ENCODE assay signal across 20 cellular contexts in genomic region chr4:48262484-48262883, GRCh38. TPM values are rescaled to one million over a fixed set of nuclear protein-coding genes. Genes with fewer than 3 reads are reported as not detected.
DNase-seq lines count a peak whose midpoint lies in the region; ATAC-seq, FAIRE-seq and TF ChIP-seq lines count a peak whose summit lies in the region.
"Had no signal": no experiment of that assay in that cellular context is flagged by ENCODE, and none has a peak within 500 bp of the region (broad histone marks: within the 10 kb centered on the region; RNA-seq: fewer than 3 reads in every experiment).

No MANE protein-coding gene starts in this region.

- BruUV-seq in IMR-90 (replicated peaks; lab: Mats Ljungman, UMichigan) (no TSS peak), GM12878 (replicated peaks; lab: Mats Ljungman, UMichigan) (no TSS peak)

- TF ChIP-seq POLR2A in IMR-90 (IDR thresholded peaks at IDR 0.05; ENCODE audit: low read depth, low read length) = no peak
- TF ChIP-seq POLR2A in GM12878 (IDR thresholded peaks at IDR 0.05; ENCODE audit: low read depth, low read length) = no peak
- no peak for TF ChIP-seq POLR2A in upper lobe of left lung (IDR thresholded peaks at IDR 0.05)

- no peaks in the 10 kb centered on the region for H3K36me3 ChIP-seq in ACC112 (ENCODE audit: insufficient read depth, low read length)
- no peaks in the 10 kb centered on the region for H3K36me3 ChIP-seq in IMR-90 (ENCODE audit: control insufficient read depth, insufficient read depth, low read length)
- H3K36me3 ChIP-seq in GM12878 (ENCODE audit: control insufficient read depth in 2 of 2, insufficient read depth in 2 of 2, low read length in 1 of 2) = peaks cover 0 to 4% of the 10 kb centered on the region in 2 experiments; a peak in 2 of 4 replicates
- no peaks in the 10 kb centered on the region for H3K36me3 ChIP-seq in neutrophil
- H3K36me3 ChIP-seq in upper lobe of left lung = no peaks in the 10 kb centered on the region

- TF ChIP-seq CTCF in IMR-90 (conservative IDR thresholded peaks at IDR 0.05; ENCODE audit: low read depth, low read length) (no peak), GM12878 (IDR thresholded peaks at IDR 0.05 in 2 of 3, conservative IDR thresholded peaks at IDR 0.05 in 1 of 3; ENCODE audit: control insufficient read depth in 2 of 3, extremely low read depth in 1 of 3, insufficient read depth in 1 of 3, low read depth in 3 of 3, low read length in 3 of 3) (no peak), neutrophil (IDR thresholded peaks at IDR 0.05) (no peak), upper lobe of left lung (IDR thresholded peaks at IDR 0.05) (no peak)

- H4K8ac ChIP-seq in IMR-90 (ENCODE audit: low read depth in 2 of 2, low read length in 2 of 2) = no peak overlapping the region

- no peak for FAIRE-seq in GM12878 (lab: Jason Lieb, UNC)
- FAIRE-seq: A549, D721Med, H1 had no signal

- no peak overlapping the region for H2BK20ac ChIP-seq in IMR-90 (ENCODE audit: low read depth, low read length)

- POLR2A ChIA-PET in IMR-90 (lab: Charles Lee; ENCODE audit: unreplicated experiment) = no interaction called here
- POLR2A ChIA-PET in GM12878 (lab: Charles Lee) = interaction anchor here (1.0 to 1.1 kb wide), 3 partner anchors 53 to 88 kb away, joined by 3 to 4 read pairs (median 3); no protein-coding TSS in a partner anchor

- DNase-seq in IMR-90 (no peak), GM12878 (ENCODE audit: low read depth, low spot score) (no peak), upper lobe of left lung (no peak), NCI-H1930 (lab: John Stamatoyannopoulos, UW) (no peak), DMS 273 treated with DMSO at 0.1 percent for 48 hours (lab: John Stamatoyannopoulos, UW) (no peak)
- DNase-seq: CD4-positive, alpha-beta T cell; CD8-positive, alpha-beta memory T cell; DMS53; DMS79 treated with DMSO at 0.1 percent for 48 hours; GF-D8; GM23248; H7 had no signal

- no peak overlapping the region for H3K4ac ChIP-seq in IMR-90 (ENCODE audit: low read depth, low read length)

- H2AK5ac ChIP-seq in IMR-90 (ENCODE audit: low read depth, low read length) = no peak overlapping the region

- H3K27ac ChIP-seq in ACC112 (ENCODE audit: low read depth, low read length) (peak overlapping the region; percentile 19; the same call in 1 of the 2 replicates), IMR-90 (ENCODE audit: insufficient read depth, low read length) (no peak overlapping the region), GM12878 (ENCODE audit: control insufficient read depth, insufficient read depth) (no peak overlapping the region), neutrophil (peak overlapping the region; percentile 55), upper lobe of left lung (no peak overlapping the region)
- H3K27ac ChIP-seq: 22Rv1, A549, GM23248 had no signal

- no peak for TF ChIP-seq RAD21 in IMR-90 (IDR thresholded peaks at IDR 0.05; ENCODE audit: low read length)
- no peak for TF ChIP-seq RAD21 in GM12878 (IDR thresholded peaks at IDR 0.05; ENCODE audit: insufficient read depth, low read depth, low read length)

- no peak overlapping the region for H3K4me3 ChIP-seq in ACC112 (ENCODE audit: low read depth, low read length)
- H3K4me3 ChIP-seq in IMR-90 (ENCODE audit: insufficient read depth, low read depth, low read length) = no peak overlapping the region
- H3K4me3 ChIP-seq in GM12878 = no peak overlapping the region
- H3K4me3 ChIP-seq in neutrophil (ENCODE audit: low read depth in 1 of 2, low read length in 1 of 2) = no peak overlapping the region
- H3K4me3 ChIP-seq in upper lobe of left lung = no peak overlapping the region
- H3K4me3 ChIP-seq: A549, GM23248 had no signal

- no peak overlapping the region for H3K56ac ChIP-seq in IMR-90 (ENCODE audit: extremely low read depth, insufficient read depth, low read length)

- in situ Hi-C loops in IMR-90 (cut with MboI; ENCODE audit: low sequenced_read_pairs) (no loop called here), GM12878 (cut with MboI) (no loop called here)

- H3K4me2 ChIP-seq in IMR-90 (ENCODE audit: low read depth, low read length) = peak overlapping the region; percentile 53; the same call in 1 of the 2 replicates
- peak overlapping the region; percentile 42 for H3K4me2 ChIP-seq in GM12878 (ENCODE audit: control insufficient read depth, insufficient read depth)
- H3K4me2 ChIP-seq: A549 had no signal

- H2BK5ac ChIP-seq in IMR-90 (ENCODE audit: low read depth, low read length, poor library complexity, severe bottlenecking) = no peak overlapping the region

- H3K14ac ChIP-seq in IMR-90 (replicated peaks; ENCODE audit: low read depth, low read length) = no peak overlapping the region

- H3K9me3 ChIP-seq in IMR-90 (ENCODE audit: control insufficient read depth, insufficient read depth, low read length) (no peaks in the 10 kb centered on the region), GM12878 (replicated peaks; ENCODE audit: control insufficient read depth, insufficient read depth, low read length) (peaks cover 3% of the 10 kb centered on the region; the same call in 2 of the 3 replicates), neutrophil (no peaks in the 10 kb centered on the region), upper lobe of left lung (no peaks in the 10 kb centered on the region)
- H3K9me3 ChIP-seq: A549 had no signal

- H2BK15ac ChIP-seq in IMR-90 (ENCODE audit: low read depth, low read length) = no peak overlapping the region

- H3K9me1 ChIP-seq in IMR-90 (ENCODE audit: insufficient read depth, low read length) = no peaks in the 10 kb centered on the region

- H3K23ac ChIP-seq in IMR-90 (ENCODE audit: low read depth, low read length) = no peak overlapping the region

- no peak overlapping the region for H2BK120ac ChIP-seq in IMR-90 (ENCODE audit: low read depth, low read length)

- WGBS in IMR-90 (ENCODE audit: extremely low coverage in 2 of 2, insufficient read length in 1 of 2), 2 experiments = no CpG with 5 or more reads among the region's 2 CpGs
- WGBS in GM12878 (ENCODE audit: insufficient coverage, insufficient replicate concordance, low lambda C conversion rate, missing lambda C conversion rate) = 100% methylated on average over 2 of the region's 2 CpGs
- WGBS in upper lobe of left lung, 2 donors = 73 to 77% methylated on average over 2 of the region's 2 CpGs

- ATAC-seq in IMR-90 (ENCODE audit: low read depth) (no peak), GM12878 (no peak), upper lobe of left lung (ENCODE audit: low FRiP score in 2 of 2) (no peak), HG03520 (IDR thresholded peaks at IDR 0.05; ENCODE audit: unreplicated experiment) (no peak)
- ATAC-seq: A549 had no signal

- intact Hi-C loops in IMR-90 (cut with micrococcal nuclease) = no loop called here
- intact Hi-C loops in GM12878 (cut with micrococcal nuclease; ENCODE audit: unreplicated experiment) = no loop called here

- H3K27me3 ChIP-seq in ACC112 (ENCODE audit: insufficient read depth, low read length) = no peaks in the 10 kb centered on the region
- no peaks in the 10 kb centered on the region for H3K27me3 ChIP-seq in IMR-90 (ENCODE audit: control insufficient read depth, insufficient read depth, low read length)
- no peaks in the 10 kb centered on the region for H3K27me3 ChIP-seq in GM12878 (replicated peaks in 1 of 2; ENCODE audit: control insufficient read depth in 2 of 2, insufficient read depth in 2 of 2, low read length in 1 of 2)
- H3K27me3 ChIP-seq in neutrophil = no peaks in the 10 kb centered on the region
- no peaks in the 10 kb centered on the region for H3K27me3 ChIP-seq in upper lobe of left lung

- H4K20me1 ChIP-seq in IMR-90 (ENCODE audit: insufficient read depth, low read length) = no peaks in the 10 kb centered on the region
- no peaks in the 10 kb centered on the region for H4K20me1 ChIP-seq in GM12878 (ENCODE audit: control insufficient read depth, insufficient read depth)

- no peaks in the 10 kb centered on the region for H3K79me1 ChIP-seq in IMR-90 (ENCODE audit: low read depth in 1 of 2, low read length in 2 of 2)

- CTCF ChIA-PET in IMR-90 (lab: Yijun Ruan, JAX) (interaction anchor here (0.6 kb wide), 1 partner anchor 13 kb away, joined by 3 read pairs; no protein-coding TSS in a partner anchor), GM12878 (lab: Yijun Ruan, JAX) (no interaction called here)

- SMC1A ChIA-PET in GM12878 (lab: Charles Lee; ENCODE audit: uncharacterized antibody, unreplicated experiment) = interaction anchor here (0.6 to 2.3 kb wide), 6 partner anchors 9 to 58 kb away, joined by 3 to 17 read pairs (median 6); no protein-coding TSS in a partner anchor

- H4K5ac ChIP-seq in IMR-90 (ENCODE audit: low read depth, low read length) = no peak overlapping the region

- dilution Hi-C loops in IMR-90 (cut with HindIII; ENCODE audit: low sequenced_read_pairs, unreplicated experiment) = no loop called here

- H3K4me1 ChIP-seq in ACC112 (ENCODE audit: control insufficient read depth, insufficient read depth, low read length, unreplicated experiment) = no peaks in the 10 kb centered on the region
- peaks cover 2% of the 10 kb centered on the region; the same call in 1 of the 2 replicates for H3K4me1 ChIP-seq in IMR-90 (ENCODE audit: control insufficient read depth, insufficient read depth, low read length)
- peaks cover 23% of the 10 kb centered on the region for H3K4me1 ChIP-seq in GM12878 (ENCODE audit: control insufficient read depth, insufficient read depth, low read length)
- peaks cover 16% of the 10 kb centered on the region in 2 experiments for H3K4me1 ChIP-seq in neutrophil (ENCODE audit: control insufficient read depth in 1 of 2, insufficient read depth in 1 of 2, low read depth in 1 of 2, low read length in 1 of 2)
- H3K4me1 ChIP-seq in upper lobe of left lung = peaks cover 0 to under 1% (median 0%) of the 10 kb centered on the region in 4 donors
- H3K4me1 ChIP-seq: A549 had no signal

- no peak overlapping the region; the same call in 1 of the 2 replicates for H3K18ac ChIP-seq in IMR-90 (ENCODE audit: low read depth, low read length)

- no peak overlapping the region for H3K9ac ChIP-seq in IMR-90 (ENCODE audit: low read depth, low read length)
- no peak overlapping the region for H3K9ac ChIP-seq in GM12878 (ENCODE audit: control insufficient read depth, insufficient read depth, low read length)
- H3K9ac ChIP-seq: GM23248 had no signal

- RAD21 ChIA-PET in GM12878 (lab: Charles Lee; ENCODE audit: unreplicated experiment) = interaction anchor here (0.8 to 2.8 kb wide), 4 partner anchors 11 to 70 kb away, joined by 3 to 12 read pairs (median 4); no protein-coding TSS in a partner anchor

- H4K91ac ChIP-seq in IMR-90 (ENCODE audit: insufficient read depth, low read depth, low read length) = no peak overlapping the region

- no peak overlapping the region for H2AK9ac ChIP-seq in IMR-90 (replicated peaks; ENCODE audit: low read depth, low read length, poor library complexity)

- no peak for TF ChIP-seq EP300 in GM12878 (IDR thresholded peaks at IDR 0.05; ENCODE audit: borderline replicate concordance in 1 of 2, control insufficient read depth in 1 of 2, low read depth in 2 of 2, low read length in 2 of 2)
- TF ChIP-seq EP300 in upper lobe of left lung (IDR thresholded peaks at IDR 0.05) = no peak

- H3K79me2 ChIP-seq in ACC112 (ENCODE audit: control insufficient read depth, insufficient read depth, low read length, unreplicated experiment) = no peaks in the 10 kb centered on the region
- H3K79me2 ChIP-seq in GM12878 (ENCODE audit: control insufficient read depth, insufficient read depth, low read length) = peaks cover 92% of the 10 kb centered on the region

- no peak overlapping the region for H2AFZ ChIP-seq in ACC112 (ENCODE audit: low read length, unreplicated experiment)
- no peak overlapping the region for H2AFZ ChIP-seq in IMR-90 (replicated peaks; ENCODE audit: low read length, poor library complexity)
- H2AFZ ChIP-seq in GM12878 (ENCODE audit: control insufficient read depth, low read depth, low read length) = no peak overlapping the region
- H2AFZ ChIP-seq: GM23248 had no signal

RNA-seq across cellular contexts. Expression of gene TEC, which starts 7.2 kb away (rescaled TPM):
- total RNA-seq in IMR-90 (2012; rRNA removed) (0.54 and 1.1 TPM in 2 replicates), GM12878 (2014; rRNA removed) (24.2 and 27.2 TPM in 2 replicates), GM12878 (2014; rRNA removed; fragmentation: Illumina TruSeq; extraction: Trizol) (24.4 and 25.6 TPM in 2 replicates), GM12878 (2021) (19.0 and 20.2 TPM in 2 replicates), upper lobe of left lung (10 to 100 TPM in 3 of 6 donors, 1 to 10 TPM in 3; 5.9 to 26.2 (median 10.1) TPM)
- polyA plus RNA-seq in IMR-90 (2012; rRNA removed) (0.16 and 0.39 TPM in 2 replicates), GM12878 (2011; rRNA removed) (15.4 and 21.3 TPM in 2 replicates), GM12878 (2014; fragmentation: Illumina TruSeq; extraction: Trizol) (18.6 and 23.7 TPM in 2 replicates), GM12878 (2014; fragmentation: Nextera tagmentation; extraction: Ambion mirVana) (1 to 10 TPM; 7.4 to 10.0 TPM), GM12878 (2014; rRNA removed) (17.3 and 19.3 TPM in 2 replicates), GM12878 (2016; fragmentation: Nextera tagmentation; extraction: Ambion mirVana) (10 to 100 TPM; 14.6 to 15.5 TPM)
- polyA plus RNA-seq in IMR-90 (2012; cell fraction: cytosol; rRNA removed) = 0.03 and 0.04 TPM in 2 replicates
- polyA plus RNA-seq in IMR-90 (2012; cell fraction: nucleus; rRNA removed; ENCODE audit: low replicate concordance) = 0.10 and 0.65 TPM in 2 replicates
- total RNA-seq in GM12878 (2013; cell fraction: nucleolus; rRNA removed) = 172 and 194 TPM in 2 replicates
- 9.0 TPM for polyA plus RNA-seq in GM12878 (2011; ENCODE audit: low read depth)
- polyA plus RNA-seq in GM12878 (2011; cell fraction: cytosol; rRNA removed) = 6.2 and 7.2 TPM in 2 replicates
- 23.0 and 25.2 TPM in 2 replicates for polyA plus RNA-seq in GM12878 (2011; cell fraction: nucleus; rRNA removed)
- polyA plus RNA-seq in GM12878 (2012) = 15.4 and 23.3 TPM in 2 replicates
- 22.5 and 25.5 TPM in 2 replicates for polyA minus RNA-seq in GM12878 (2011; rRNA and poly(A)+ RNA removed)
- 6.9 and 10.0 TPM in 2 replicates for polyA minus RNA-seq in GM12878 (2011; cell fraction: cytosol; rRNA and poly(A)+ RNA removed)
- polyA minus RNA-seq in GM12878 (2011; cell fraction: nucleus; rRNA and poly(A)+ RNA removed) = 24.5 and 36.4 TPM in 2 replicates
- total RNA-seq: G401, GM23248 had no signal
- polyA plus RNA-seq: GM23248 had no signal

Comparison
In these comparisons a context has a peak if more than half of its experiments do, and no peak if none do; other contexts are left out.
1. H3K27ac ChIP-seq: peak in ACC112 (single experiment) and neutrophil (single experiment); none in IMR-90 (single experiment), GM12878 (single experiment) and upper lobe of left lung (0 of 4).